1 cellular context compared by ENCODE assay signal in genomic region chr1:226074046-226074445, GRCh38.
TF ChIP-seq lines count a peak whose summit lies in the region.

No MANE protein-coding gene starts in this region.

TF ChIP-seq in HepG2, 621 proteins besides CTCF, POLR2A, EP300 and RAD21:
- TF ChIP-seq MTA3 (CRISPR knock-in tag; IDR thresholded peaks at IDR 0.05) (no peak), CSRNP2 (CRISPR knock-in tag; conservative IDR thresholded peaks at IDR 0.05; ENCODE audit: low read depth) (no peak), KLF12 (CRISPR knock-in tag; IDR thresholded peaks at IDR 0.05; ENCODE audit: borderline replicate concordance) (no peak), DR1 (CRISPR knock-in tag; IDR thresholded peaks at IDR 0.05) (no peak), ZSCAN25 (CRISPR knock-in tag; IDR thresholded peaks at IDR 0.05) (no peak), ZNF569 (CRISPR knock-in tag; IDR thresholded peaks at IDR 0.05; ENCODE audit: borderline replicate concordance) (no peak), ZFP62 (CRISPR knock-in tag; IDR thresholded peaks at IDR 0.05) (no peak), ZNF333 (CRISPR knock-in tag; IDR thresholded peaks at IDR 0.05; ENCODE audit: borderline replicate concordance) (no peak)
- TF ChIP-seq, protein P1, sequence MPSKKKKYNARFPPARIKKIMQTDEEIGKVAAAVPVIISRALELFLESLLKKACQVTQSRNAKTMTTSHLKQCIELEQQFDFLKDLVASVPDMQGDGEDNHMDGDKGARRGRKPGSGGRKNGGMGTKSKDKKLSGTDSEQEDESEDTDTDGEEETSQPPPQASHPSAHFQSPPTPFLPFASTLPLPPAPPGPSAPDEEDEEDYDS (CRISPR knock-in tag; IDR thresholded peaks at IDR 0.05) = no peak
TF ChIP-seq in HepG2: peak in this region for 0.
